12 cellular contexts compared by ENCODE assay signal in genomic region chrX:727738-728621, GRCh38.
DNase-seq lines count a peak whose midpoint lies in the region; ATAC-seq and TF ChIP-seq lines count a peak whose summit lies in the region.
"Had no signal": no experiment of that assay in that cellular context is flagged by ENCODE, and none has a peak within 500 bp of the region (broad histone marks: within the 10 kb centered on the region; RNA-seq: fewer than 3 reads in every experiment).

No MANE protein-coding gene starts in this region.

- H3K4me2 ChIP-seq in HCT116 (ENCODE audit: low read length): peak overlapping the region; percentile 17; the same call in 1 of the 2 replicates

- no peaks in the 10 kb centered on the region for H3K9me3 ChIP-seq in HCT116 (ENCODE audit: control insufficient read depth in 1 of 2, insufficient read depth in 1 of 2, low read depth in 1 of 2, low read length in 2 of 2)
- H3K9me3 ChIP-seq in RWPE2 (ENCODE audit: severe bottlenecking): peaks cover 6% of the 10 kb centered on the region
- peaks cover 6 to 31% (median 13%) of the 10 kb centered on the region in 4 donors for H3K9me3 ChIP-seq in stomach

- BruUV-seq in HCT116 (replicated peaks; lab: Mats Ljungman, UMichigan): no TSS peak

- no peak overlapping the region for H3K9ac ChIP-seq in HCT116 (ENCODE audit: low read length)

- H3K4me3 ChIP-seq in HCT116 (replicated peaks in 1 of 2; ENCODE audit: low read depth in 1 of 2, low read length in 2 of 2) (no peak overlapping the region), RWPE2 (ENCODE audit: severe bottlenecking) (no peak overlapping the region), stomach (no peak overlapping the region)

- 51 to 55% (median 53%) methylated on average over 19 to 22 of the region's 22 CpGs for WGBS in stomach, 5 donors

- CTCF ChIA-PET in HCT116 (lab: Charles Lee): no interaction called here

- no peak for TF ChIP-seq POLR2A in HCT116 (IDR thresholded peaks at IDR 0.05; ENCODE audit: borderline replicate concordance, extremely low read depth, insufficient read depth, insufficient read length)
- TF ChIP-seq POLR2A in stomach (IDR thresholded peaks at IDR 0.05): no peak

- H3K27me3 ChIP-seq in HCT116 (ENCODE audit: insufficient read depth, low read length): no peaks in the 10 kb centered on the region
- no peaks in the 10 kb centered on the region for H3K27me3 ChIP-seq in RWPE2 (ENCODE audit: insufficient read depth, poor library complexity, severe bottlenecking)
- no peaks in the 10 kb centered on the region for H3K27me3 ChIP-seq in stomach

- no peaks in the 10 kb centered on the region for H3K79me2 ChIP-seq in HCT116 (ENCODE audit: insufficient read depth, low read length)

- H3K36me3 ChIP-seq in HCT116 (ENCODE audit: control insufficient read depth in 1 of 2, insufficient read depth in 2 of 2, low read length in 2 of 2): no peaks in the 10 kb centered on the region
- H3K36me3 ChIP-seq in RWPE2 (ENCODE audit: low read depth): no peaks in the 10 kb centered on the region
- H3K36me3 ChIP-seq in stomach: no peaks in the 10 kb centered on the region

- H3K4me1 ChIP-seq in HCT116 (ENCODE audit: control insufficient read depth in 1 of 2, insufficient read depth in 2 of 2, low read length in 2 of 2): no peaks in the 10 kb centered on the region
- no peaks in the 10 kb centered on the region for H3K4me1 ChIP-seq in RWPE2 (ENCODE audit: insufficient read depth, poor library complexity, severe bottlenecking)
- H3K4me1 ChIP-seq in stomach: no peaks in the 10 kb centered on the region

- no peaks in the 10 kb centered on the region for H4K20me1 ChIP-seq in HCT116 (ENCODE audit: insufficient read depth)

- TF ChIP-seq EP300 in stomach (IDR thresholded peaks at IDR 0.05): no peak

- RAD21 ChIA-PET in HCT116 (lab: Charles Lee; ENCODE audit: low non-redundant PET in 1 of 2, low total read pairs in 2 of 2, uncharacterized antibody in 2 of 2, unreplicated experiment in 2 of 2): no interaction called here

- H2AFZ ChIP-seq in HCT116 (ENCODE audit: low read depth, low read length, poor library complexity, severe bottlenecking): no peak overlapping the region

- peak; percentile 31 for TF ChIP-seq CTCF in C4-2B (conservative IDR thresholded peaks at IDR 0.05)
- peak; percentile 27 to 66 (median 58); a peak in 5 of 6 replicates for TF ChIP-seq CTCF in HCT116 (IDR thresholded peaks at IDR 0.05 in 2 of 3, conservative IDR thresholded peaks at IDR 0.05 in 1 of 3; ENCODE audit: borderline replicate concordance in 1 of 3, insufficient read depth in 1 of 3, low read depth in 2 of 3, low read length in 2 of 3)
- peak; percentile 31 for TF ChIP-seq CTCF in RWPE2 (IDR thresholded peaks at IDR 0.05; ENCODE audit: poor library complexity, severe bottlenecking)
- TF ChIP-seq CTCF in stomach (IDR thresholded peaks at IDR 0.05): no peak

- intact Hi-C loops in HCT116 (cut with micrococcal nuclease): no loop called here
- intact Hi-C loops in stomach (cut with DNase I; ENCODE audit: low total_unique reads): no loop called here

- H3K9me2 ChIP-seq in HCT116 (ENCODE audit: insufficient read depth): no peaks in the 10 kb centered on the region

- ATAC-seq in HCT116 (peak; percentile 98), RWPE2 (ENCODE audit: low read depth) (peak; percentile 58)
- ATAC-seq: esophagus mucosa had no signal

- DNase-seq in HCT116 (ENCODE audit: low read depth, low spot score) (peak; percentile 28), RWPE2 (ENCODE audit: low spot score) (no peak), iPS-NIHi7 (ENCODE audit: extremely low spot score) (peak; percentile 69), stomach (no peak), DMS53 treated with DMSO at 0.1 percent for 48 hours (lab: John Stamatoyannopoulos, UW; ENCODE audit: unreplicated experiment) (no peak)
- no peak for DNase-seq in activated CD4-positive, CD25-positive, alpha-beta regulatory T cell (lab: John Stamatoyannopoulos, UW)
- DNase-seq in activated T-cell treated with anti-CD3 and anti-CD28 coated beads, Interleukin-2, amount 50 U/mL, for 1 hour: no peak
- DNase-seq: activated CD4-positive, alpha-beta T cell treated with anti-CD3 and anti-CD28 coated beads, Interleukin-2, amount 10 ng/mL, durations not matched to agents 7 days and 5 days; activated gamma-delta T cell treated with Interleukin-2 at 50 U/mL for 16 hours; kidney had no signal

- TF ChIP-seq RAD21 in HCT116 (IDR thresholded peaks at IDR 0.05; ENCODE audit: low read depth): peak; percentile 54; the same call in 1 of the 2 replicates

- H3K27ac ChIP-seq in C4-2B (no peak overlapping the region), HCT116 (ENCODE audit: low read depth, low read length) (no peak overlapping the region), RWPE2 (ENCODE audit: poor library complexity, severe bottlenecking) (no peak overlapping the region), stomach (no peak overlapping the region)

- POLR2A ChIA-PET in HCT116 (lab: Charles Lee): no interaction called here

TF ChIP-seq in HCT116, 20 proteins besides CTCF, POLR2A, EP300 and RAD21:
- TF ChIP-seq EGR1 (IDR thresholded peaks at IDR 0.05; ENCODE audit: low read depth) (no peak), JUND (IDR thresholded peaks at IDR 0.05) (no peak), CBX3 (IDR thresholded peaks at IDR 0.05; ENCODE audit: low read depth) (no peak), SIN3A (IDR thresholded peaks at IDR 0.05; ENCODE audit: low read depth) (no peak), SP1 (IDR thresholded peaks at IDR 0.05; ENCODE audit: low read depth) (no peak), CEBPB (IDR thresholded peaks at IDR 0.05; ENCODE audit: low read depth) (no peak)
- TF ChIP-seq, protein P1, sequence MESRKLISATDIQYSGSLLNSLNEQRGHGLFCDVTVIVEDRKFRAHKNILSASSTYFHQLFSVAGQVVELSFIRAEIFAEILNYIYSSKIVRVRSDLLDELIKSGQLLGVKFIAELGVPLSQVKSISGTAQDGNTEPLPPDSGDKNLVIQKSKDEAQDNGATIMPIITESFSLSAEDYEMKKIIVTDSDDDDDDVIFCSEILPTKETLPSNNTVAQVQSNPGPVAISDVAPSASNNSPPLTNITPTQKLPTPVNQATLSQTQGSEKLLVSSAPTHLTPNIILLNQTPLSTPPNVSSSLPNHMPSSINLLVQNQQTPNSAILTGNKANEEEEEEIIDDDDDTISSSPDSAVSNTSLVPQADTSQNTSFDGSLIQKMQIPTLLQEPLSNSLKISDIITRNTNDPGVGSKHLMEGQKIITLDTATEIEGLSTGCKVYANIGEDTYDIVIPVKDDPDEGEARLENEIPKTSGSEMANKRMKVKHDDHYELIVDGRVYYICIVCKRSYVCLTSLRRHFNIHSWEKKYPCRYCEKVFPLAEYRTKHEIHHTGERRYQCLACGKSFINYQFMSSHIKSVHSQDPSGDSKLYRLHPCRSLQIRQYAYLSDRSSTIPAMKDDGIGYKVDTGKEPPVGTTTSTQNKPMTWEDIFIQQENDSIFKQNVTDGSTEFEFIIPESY (IDR thresholded peaks at IDR 0.05; ENCODE audit: extremely low read depth, insufficient replicate concordance, low read length): no peak

Comparison
In these comparisons a context has a peak if more than half of its experiments do, and no peak if none do; other contexts are left out.
1. CTCF ChIP-seq: peak in C4-2B (single experiment), HCT116 (3 of 3) and RWPE2 (single experiment); none in stomach (0 of 7).
2. DNase-seq: peak in HCT116 (single experiment) and iPS-NIHi7 (single experiment); none in RWPE2 (single experiment), stomach (single experiment), DMS53 treated with DMSO at 0.1 percent for 48 hours (single experiment), activated CD4-positive, CD25-positive, alpha-beta regulatory T cell (0 of 4) and activated T-cell treated with anti-CD3 and anti-CD28 coated beads, Interleukin-2, amount 50 U/mL, for 1 hour (single experiment).